17 cellular contexts compared by ENCODE assay signal in the genomic region with DNA sequence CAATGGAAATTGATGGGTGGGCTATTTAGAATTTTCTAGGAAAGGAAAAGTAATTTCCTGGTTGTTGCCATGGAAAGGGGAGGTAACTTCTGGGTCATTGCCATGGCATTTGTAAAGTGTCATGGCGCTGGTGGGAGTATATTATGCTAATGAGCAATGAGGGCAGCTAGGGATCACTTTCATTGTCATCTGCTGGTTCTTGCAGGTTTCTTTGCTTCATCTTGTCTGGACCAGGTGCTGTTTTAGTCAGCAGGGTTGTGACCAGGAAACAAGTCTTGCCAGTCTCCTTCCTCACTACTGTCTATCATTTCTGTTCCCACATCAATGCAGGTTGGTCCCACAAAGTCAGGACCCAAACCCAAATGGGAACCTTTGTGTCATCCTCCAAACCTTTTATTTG.
DNase-seq lines count a peak whose midpoint lies in the region; FAIRE-seq and TF ChIP-seq lines count a peak whose summit lies in the region.
"Had no signal": no experiment of that assay in that cellular context is flagged by ENCODE, and none has a peak within 500 bp of the region (broad histone marks: within the 10 kb centered on the region; RNA-seq: fewer than 3 reads in every experiment).

No MANE protein-coding gene starts in this region.

- H3K27me3 ChIP-seq in bronchial epithelial cell (ENCODE audit: control insufficient read depth, insufficient read depth, low read length): no peaks in the 10 kb centered on the region
- H3K27me3 ChIP-seq: BLaER1 had no signal

- H3K4me3 ChIP-seq in bronchial epithelial cell (ENCODE audit: low read depth, low read length) (no peak overlapping the region), epithelial cell of esophagus (ENCODE audit: low read length) (no peak overlapping the region), foreskin fibroblast (ENCODE audit: low read depth in 1 of 2, low read length in 2 of 2) (no peak overlapping the region)
- H3K4me3 ChIP-seq: BLaER1, GM12878, GM23248 had no signal

- DNase-seq in NCI-H748 (lab: John Stamatoyannopoulos, UW; ENCODE audit: unreplicated experiment) (peak; percentile 3), NCI-H748 treated with DMSO at 0.1 percent for 48 hours (lab: John Stamatoyannopoulos, UW) (no peak), bronchial epithelial cell (ENCODE audit: low read depth) (peak; percentile 18), epithelial cell of esophagus (ENCODE audit: low read depth) (peak; percentile 34), foreskin fibroblast (no peak), NCI-H2081 (lab: John Stamatoyannopoulos, UW) (no peak)
- DNase-seq: Caco-2; CD4-positive, CD25-positive, alpha-beta regulatory T cell; CD8-positive, alpha-beta T cell; DMS79; EL; GDM1; GM23248; H9 had no signal

- no peaks in the 10 kb centered on the region for H3K36me3 ChIP-seq in bronchial epithelial cell (ENCODE audit: control insufficient read depth, insufficient read depth, low read length)
- H3K36me3 ChIP-seq: BLaER1 had no signal

- TF ChIP-seq CTCF in bronchial epithelial cell (IDR thresholded peaks at IDR 0.05; ENCODE audit: insufficient read depth, low read length, severe bottlenecking) (no peak), epithelial cell of esophagus (IDR thresholded peaks at IDR 0.05; ENCODE audit: insufficient read depth, low read depth, low read length, missing control alignments) (no peak), foreskin fibroblast (IDR thresholded peaks at IDR 0.05; ENCODE audit: low read depth, low read length) (no peak)

- FAIRE-seq in bronchial epithelial cell (lab: Jason Lieb, UNC): no peak
- FAIRE-seq: GM12878, GM19239 had no signal

Comparison
In these comparisons a context has a peak if more than half of its experiments do, and no peak if none do; other contexts are left out.
1. DNase-seq: peak in NCI-H748 (single experiment), bronchial epithelial cell (single experiment) and epithelial cell of esophagus (single experiment); none in NCI-H748 treated with DMSO at 0.1 percent for 48 hours (single experiment), foreskin fibroblast (0 of 2) and NCI-H2081 (0 of 2).